8 cellular contexts compared by ENCODE assay signal in genomic region chr20:63835031-63835858, GRCh38. TPM values are rescaled to one million over a fixed set of nuclear protein-coding genes. Genes with fewer than 3 reads are reported as not detected.
A peak's percentile ranks its signal among the peaks of the same experiment; 100 is the strongest.
DNase-seq lines count a peak whose midpoint lies in the region; ATAC-seq, FAIRE-seq and TF ChIP-seq lines count a peak whose summit lies in the region.

No MANE protein-coding gene starts in this region.

- peak; percentile 96 for DNase-seq in GM03348 (ENCODE audit: low spot score)
- peak; percentile 86 for DNase-seq in NCI-H2171 (lab: John Stamatoyannopoulos, UW)
- peak; percentile 84 to 87 (median 86) for DNase-seq in K562 (ENCODE audit: extremely low read depth in 1 of 4, low spot score in 3 of 4)
- DNase-seq in hippocampal formation (lab: John Stamatoyannopoulos, UW) = peak; percentile 24 to 37
- peak; percentile 77 to 86 for DNase-seq in gastrocnemius medialis
- no peak for DNase-seq in GM12892 (ENCODE audit: insufficient read length)

- POLR2A ChIA-PET in K562 (lab: Yijun Ruan, JAX) = no interaction called here

- no peaks in the 10 kb centered on the region; a peak in 2 of 5 replicates for H3K27me3 ChIP-seq in K562 (ENCODE audit: control insufficient read depth in 2 of 2, insufficient read depth in 2 of 2, low read length in 2 of 2)
- H3K27me3 ChIP-seq in gastrocnemius medialis = no peaks in the 10 kb centered on the region

- TF ChIP-seq POLR2A in K562 (conservative IDR thresholded peaks at IDR 0.05) (no peak), gastrocnemius medialis (IDR thresholded peaks at IDR 0.05) (no peak), GM12892 (IDR thresholded peaks at IDR 0.05; ENCODE audit: low read depth, low read length) (no peak)

- no peaks in the 10 kb centered on the region for H4K20me1 ChIP-seq in K562 (replicated peaks; ENCODE audit: control insufficient read depth, insufficient read depth, low read length)

- peak; percentile 89 for ATAC-seq in K562
- ATAC-seq in gastrocnemius medialis = peak; percentile 64 to 67
- no peak for ATAC-seq in GM21825 (IDR thresholded peaks at IDR 0.05; ENCODE audit: unreplicated experiment)
- ATAC-seq in HG03432 (IDR thresholded peaks at IDR 0.05; ENCODE audit: unreplicated experiment) = no peak

- intact Hi-C loops in K562 (cut with micrococcal nuclease) (no loop called here), gastrocnemius medialis (cut with DNase I; ENCODE audit: low total_unique reads) (no loop called here)

- H3K79me2 ChIP-seq in K562 (ENCODE audit: control insufficient read depth, insufficient read depth, low read length) = no peaks in the 10 kb centered on the region

- no peaks in the 10 kb centered on the region for H3K9me1 ChIP-seq in K562 (ENCODE audit: control insufficient read depth, insufficient read depth, low read length)

- H3K27ac ChIP-seq in K562 (ENCODE audit: extremely low read depth, low read depth, low read length) (no peak overlapping the region), gastrocnemius medialis (peak overlapping the region; percentile 4 to 67 (median 54))

- no TSS peak for BruUV-seq in K562 (replicated peaks; lab: Mats Ljungman, UMichigan)

- 11% methylated on average over 11 of the region's 21 CpGs for WGBS in K562 (ENCODE audit: insufficient coverage, low coverage, missing lambda C conversion rate)

- TF ChIP-seq RAD21 in K562 (CRISPR knock-in tag; conservative IDR thresholded peaks at IDR 0.05 in 1 of 2, IDR thresholded peaks at IDR 0.05 in 1 of 2) = no peak

- TF ChIP-seq CTCF in K562 (IDR thresholded peaks at IDR 0.05 in 2 of 3, conservative IDR thresholded peaks at IDR 0.05 in 1 of 3; ENCODE audit: insufficient read depth in 2 of 3, low read depth in 1 of 3, low read length in 3 of 3) (no peak), gastrocnemius medialis (IDR thresholded peaks at IDR 0.05 in 4 of 5, conservative IDR thresholded peaks at IDR 0.05 in 1 of 5) (no peak)

- peaks cover 12 to 60% of the 10 kb centered on the region in 2 experiments for H3K4me1 ChIP-seq in K562 (replicated peaks in 1 of 2; ENCODE audit: control insufficient read depth in 2 of 2, insufficient read depth in 2 of 2, low read length in 2 of 2)
- H3K4me1 ChIP-seq in gastrocnemius medialis = peaks cover 3 to 14% of the 10 kb centered on the region in 2 donors

- H3K4me3 ChIP-seq in K562 = no peak overlapping the region
- H3K4me3 ChIP-seq in gastrocnemius medialis = no peak overlapping the region

- H3K9me3 ChIP-seq in K562 (replicated peaks; ENCODE audit: control insufficient read depth, insufficient read depth, low read depth, low read length) = no peaks in the 10 kb centered on the region
- no peaks in the 10 kb centered on the region for H3K9me3 ChIP-seq in gastrocnemius medialis

- peak; percentile 82 for FAIRE-seq in K562 (lab: Jason Lieb, UNC)
- no peak for FAIRE-seq in GM12892 (lab: Jason Lieb, UNC)

- no peak for TF ChIP-seq EP300 in K562 (IDR thresholded peaks at IDR 0.05; ENCODE audit: low read length)

- H3K36me3 ChIP-seq in K562 (ENCODE audit: control insufficient read depth, insufficient read depth, low read length) = no peaks in the 10 kb centered on the region
- no peaks in the 10 kb centered on the region for H3K36me3 ChIP-seq in gastrocnemius medialis

- CTCF ChIA-PET in K562 (lab: Yijun Ruan, JAX; ENCODE audit: low intra/inter-chr PET ratio) = no interaction called here

- in situ Hi-C loops in K562 (cut with MboI) = no loop called here
- in situ Hi-C loops in gastrocnemius medialis (cut with MboI; ENCODE audit: low sequenced_read_pairs in 4 of 4) = no loop called here

- peak overlapping the region in 1 of 2 experiments; percentile 64; a peak in 2 of 4 replicates for H3K9ac ChIP-seq in K562 (ENCODE audit: insufficient read depth in 1 of 2, low read depth in 2 of 2, low read length in 2 of 2)

- H2AFZ ChIP-seq in K562 (ENCODE audit: low read depth, low read length) = peak overlapping the region; percentile 27; the same call in 1 of the 2 replicates

- H3K4me2 ChIP-seq in K562 (ENCODE audit: insufficient read depth, low read length) = no peak overlapping the region

RNA-seq across cellular contexts. Expression of gene ZBTB46, which starts 4.2 kb away (rescaled TPM):
- 6.4 and 23.8 TPM in 2 replicates for total RNA-seq in K562 (2011; cell fraction: chromatin; rRNA removed; ENCODE audit: low replicate concordance)
- total RNA-seq in K562 (2011; cell fraction: nucleolus; rRNA removed) = 8.2 and 11.0 TPM in 2 replicates
- total RNA-seq in K562 (2011; cell fraction: nucleoplasm; rRNA removed) = 6.0 and 7.5 TPM in 2 replicates
- total RNA-seq in K562 (2014; rRNA removed) = 2.2 and 2.6 TPM in 2 replicates
- 0.38 and 0.40 TPM in 2 replicates for total RNA-seq in K562 (2014; rRNA removed; fragmentation: Illumina TruSeq; extraction: Trizol)
- 2.3 TPM in 2 replicates for total RNA-seq in K562 (2015; rRNA removed; fragmentation: Illumina TruSeq; extraction: Trizol)
- total RNA-seq in K562 (2021) = 4.1 and 4.6 TPM in 2 replicates
- 1.1 and 1.7 TPM in 2 replicates for polyA plus RNA-seq in K562 (2011; rRNA removed)
- polyA plus RNA-seq in K562 (2011; cell fraction: cytosol; rRNA removed) = 1.7 and 3.0 TPM in 2 replicates
- 4.8 and 8.1 TPM in 2 replicates for polyA plus RNA-seq in K562 (2011; cell fraction: nucleus; rRNA removed)
- polyA plus RNA-seq in K562 (2012) = 2.3 and 3.0 TPM in 2 replicates
- polyA plus RNA-seq in K562 (2014; fragmentation: Illumina TruSeq; extraction: Trizol) = 0.39 and 1.1 TPM in 2 replicates
- under 1 TPM; 0.29 to 0.58 TPM for polyA plus RNA-seq in K562 (2014; fragmentation: Nextera tagmentation; extraction: Ambion mirVana)
- 1.3 and 2.0 TPM in 2 replicates for polyA plus RNA-seq in K562 (2014; rRNA removed)
- 13.0 and 13.5 TPM in 2 replicates for polyA minus RNA-seq in K562 (2011; rRNA and poly(A)+ RNA removed)
- 14.3 and 18.7 TPM in 2 replicates for polyA minus RNA-seq in K562 (2011; cell fraction: cytosol; rRNA and poly(A)+ RNA removed)
- polyA minus RNA-seq in K562 (2011; cell fraction: nucleus; rRNA and poly(A)+ RNA removed) = 4.2 and 5.1 TPM in 2 replicates
- total RNA-seq in gastrocnemius medialis = 1 to 10 TPM; 4.3 to 7.1 (median 5.6) TPM
- 1.00 TPM for polyA plus RNA-seq in GM12892 (2012; ENCODE audit: missing spikeins)

RNA-seq across cellular contexts. Expression of gene ABHD16B, which starts 26.1 kb away (rescaled TPM):
- total RNA-seq in K562 (2011; cell fraction: chromatin; rRNA removed; ENCODE audit: low replicate concordance) = not detected in 2 replicates
- not detected in 2 replicates for total RNA-seq in K562 (2011; cell fraction: nucleolus; rRNA removed)
- total RNA-seq in K562 (2011; cell fraction: nucleoplasm; rRNA removed) = not detected in 2 replicates
- total RNA-seq in K562 (2014; rRNA removed) (not detected in 2 replicates), K562 (2014; rRNA removed; fragmentation: Illumina TruSeq; extraction: Trizol) (not detected in 2 replicates), K562 (2015; rRNA removed; fragmentation: Illumina TruSeq; extraction: Trizol) (not detected in 2 replicates), K562 (2021) (not detected in 2 replicates), gastrocnemius medialis (not detected)
- polyA plus RNA-seq in K562 (2011; rRNA removed) (not detected in 2 replicates), K562 (2014; fragmentation: Illumina TruSeq; extraction: Trizol) (not detected in 2 replicates), K562 (2014; fragmentation: Nextera tagmentation; extraction: Ambion mirVana) (not detected), K562 (2014; rRNA removed) (not detected in 2 replicates)
- not detected in 2 replicates for polyA plus RNA-seq in K562 (2011; cell fraction: cytosol; rRNA removed)
- not detected in 2 replicates for polyA plus RNA-seq in K562 (2011; cell fraction: nucleus; rRNA removed)
- polyA plus RNA-seq in K562 (2012) = not detected in 2 replicates
- polyA minus RNA-seq in K562 (2011; rRNA and poly(A)+ RNA removed) = not detected in 2 replicates
- not detected in 2 replicates for polyA minus RNA-seq in K562 (2011; cell fraction: cytosol; rRNA and poly(A)+ RNA removed)
- not detected in 2 replicates for polyA minus RNA-seq in K562 (2011; cell fraction: nucleus; rRNA and poly(A)+ RNA removed)
- not detected for polyA plus RNA-seq in GM12892 (2012; ENCODE audit: missing spikeins)

RNA-seq across cellular contexts. Expression of gene TPD52L2, which starts 29.8 kb away (rescaled TPM):
- 66.8 and 118 TPM in 2 replicates for total RNA-seq in K562 (2011; cell fraction: chromatin; rRNA removed; ENCODE audit: low replicate concordance)
- total RNA-seq in K562 (2011; cell fraction: nucleolus; rRNA removed) = 62.7 and 66.1 TPM in 2 replicates
- total RNA-seq in K562 (2011; cell fraction: nucleoplasm; rRNA removed) = 60.7 and 71.2 TPM in 2 replicates
- total RNA-seq in K562 (2014; rRNA removed) (54.7 and 69.8 TPM in 2 replicates), K562 (2014; rRNA removed; fragmentation: Illumina TruSeq; extraction: Trizol) (60.6 and 66.7 TPM in 2 replicates), K562 (2015; rRNA removed; fragmentation: Illumina TruSeq; extraction: Trizol) (74.6 and 76.2 TPM in 2 replicates), K562 (2021) (94.2 and 95.4 TPM in 2 replicates), gastrocnemius medialis (10 to 100 TPM; 57.7 to 92.4 (median 59.8) TPM)
- polyA plus RNA-seq in K562 (2011; rRNA removed) (97.8 and 117 TPM in 2 replicates), K562 (2014; fragmentation: Illumina TruSeq; extraction: Trizol) (112 and 115 TPM in 2 replicates), K562 (2014; fragmentation: Nextera tagmentation; extraction: Ambion mirVana) (1 to 10 TPM; 1.9 to 9.3 TPM), K562 (2014; rRNA removed) (98.5 and 99.5 TPM in 2 replicates)
- 109 and 128 TPM in 2 replicates for polyA plus RNA-seq in K562 (2011; cell fraction: cytosol; rRNA removed)
- 76.7 and 81.1 TPM in 2 replicates for polyA plus RNA-seq in K562 (2011; cell fraction: nucleus; rRNA removed)
- polyA plus RNA-seq in K562 (2012) = 73.1 and 95.5 TPM in 2 replicates
- 48.0 and 69.0 TPM in 2 replicates for polyA minus RNA-seq in K562 (2011; rRNA and poly(A)+ RNA removed)
- polyA minus RNA-seq in K562 (2011; cell fraction: cytosol; rRNA and poly(A)+ RNA removed) = 69.2 and 82.6 TPM in 2 replicates
- polyA minus RNA-seq in K562 (2011; cell fraction: nucleus; rRNA and poly(A)+ RNA removed) = 18.4 and 23.2 TPM in 2 replicates
- polyA plus RNA-seq in GM12892 (2012; ENCODE audit: missing spikeins) = 39.1 TPM

RNA-seq across cellular contexts. Expression of gene DNAJC5, which starts 59.7 kb away (rescaled TPM):
- total RNA-seq in K562 (2011; cell fraction: chromatin; rRNA removed; ENCODE audit: low replicate concordance) = 54.4 and 105 TPM in 2 replicates
- 56.5 and 57.4 TPM in 2 replicates for total RNA-seq in K562 (2011; cell fraction: nucleolus; rRNA removed)
- 36.4 and 43.2 TPM in 2 replicates for total RNA-seq in K562 (2011; cell fraction: nucleoplasm; rRNA removed)
- 31.3 and 41.1 TPM in 2 replicates for total RNA-seq in K562 (2014; rRNA removed)
- 10.3 and 13.4 TPM in 2 replicates for total RNA-seq in K562 (2014; rRNA removed; fragmentation: Illumina TruSeq; extraction: Trizol)
- 28.4 and 29.5 TPM in 2 replicates for total RNA-seq in K562 (2015; rRNA removed; fragmentation: Illumina TruSeq; extraction: Trizol)
- total RNA-seq in K562 (2021) = 42.3 and 42.8 TPM in 2 replicates
- polyA plus RNA-seq in K562 (2011; rRNA removed) = 22.4 and 23.4 TPM in 2 replicates
- 25.9 and 38.5 TPM in 2 replicates for polyA plus RNA-seq in K562 (2011; cell fraction: cytosol; rRNA removed)
- polyA plus RNA-seq in K562 (2011; cell fraction: nucleus; rRNA removed) = 42.6 and 52.5 TPM in 2 replicates
- 28.8 and 29.1 TPM in 2 replicates for polyA plus RNA-seq in K562 (2012)
- polyA plus RNA-seq in K562 (2014; fragmentation: Illumina TruSeq; extraction: Trizol) = 21.8 and 27.2 TPM in 2 replicates
- under 1 TPM; 0.95 to 0.99 TPM for polyA plus RNA-seq in K562 (2014; fragmentation: Nextera tagmentation; extraction: Ambion mirVana)
- 25.5 and 26.3 TPM in 2 replicates for polyA plus RNA-seq in K562 (2014; rRNA removed)
- polyA minus RNA-seq in K562 (2011; rRNA and poly(A)+ RNA removed) = 17.3 and 29.6 TPM in 2 replicates
- polyA minus RNA-seq in K562 (2011; cell fraction: cytosol; rRNA and poly(A)+ RNA removed) = 26.0 and 31.4 TPM in 2 replicates
- 10.2 and 12.2 TPM in 2 replicates for polyA minus RNA-seq in K562 (2011; cell fraction: nucleus; rRNA and poly(A)+ RNA removed)
- 10 to 100 TPM; 18.5 to 26.4 (median 22.5) TPM for total RNA-seq in gastrocnemius medialis
- 13.7 TPM for polyA plus RNA-seq in GM12892 (2012; ENCODE audit: missing spikeins)

Comparison
In these comparisons a context has a peak if more than half of its experiments do, and no peak if none do; other contexts are left out.
1. ATAC-seq: peak in K562 (single experiment) and gastrocnemius medialis (2 of 2); none in GM21825 (single experiment) and HG03432 (single experiment).